In the genomic region with DNA sequence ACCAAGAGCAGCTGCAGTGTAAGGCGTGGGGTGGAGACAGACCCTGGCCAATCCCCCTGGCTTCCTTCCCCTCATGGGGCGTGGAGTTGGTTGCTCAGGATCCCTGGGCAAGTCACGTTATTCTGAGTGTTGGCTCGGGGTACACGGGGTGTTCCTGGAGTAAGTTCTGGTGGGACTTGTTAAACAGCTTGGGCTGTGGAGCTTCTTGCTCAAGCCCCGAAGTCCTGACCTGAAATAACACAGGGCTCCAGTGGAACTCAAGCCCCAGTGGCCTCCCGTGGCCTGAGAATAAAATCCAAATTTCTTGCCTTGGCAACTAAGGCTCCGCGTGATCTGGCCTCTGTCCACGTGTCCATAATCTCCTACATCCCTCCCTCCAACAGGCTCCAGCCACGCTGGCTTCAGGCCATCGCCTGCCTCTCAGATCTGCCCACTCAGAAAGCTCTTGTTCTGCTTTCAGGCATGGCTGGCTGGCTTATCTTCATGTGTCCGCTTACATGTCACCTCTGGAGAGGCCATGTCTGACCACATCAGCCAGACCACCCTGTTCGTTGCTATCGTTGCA, we compare ENCODE assay signal across 1 cellular context.
TF ChIP-seq lines count a peak whose summit lies in the region.

No MANE protein-coding gene starts in this region.

TF ChIP-seq in K562, 482 proteins besides CTCF, POLR2A, EP300 and RAD21 (continued from another document):
- TF ChIP-seq MLX (CRISPR knock-in tag; conservative IDR thresholded peaks at IDR 0.05) = no peak
- no peak for TF ChIP-seq RBM25 (IDR thresholded peaks at IDR 0.05; ENCODE audit: low read depth, low read length, severe bottlenecking)
- no peak for TF ChIP-seq ZNF696 (CRISPR knock-in tag; conservative IDR thresholded peaks at IDR 0.05)
- TF ChIP-seq, protein P1, sequence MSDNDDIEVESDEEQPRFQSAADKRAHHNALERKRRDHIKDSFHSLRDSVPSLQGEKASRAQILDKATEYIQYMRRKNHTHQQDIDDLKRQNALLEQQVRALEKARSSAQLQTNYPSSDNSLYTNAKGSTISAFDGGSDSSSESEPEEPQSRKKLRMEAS (CRISPR knock-in tag; IDR thresholded peaks at IDR 0.05) = peak; percentile 69
- no peak for TF ChIP-seq PREB (CRISPR knock-in tag; IDR thresholded peaks at IDR 0.05)
- TF ChIP-seq CHCHD3 (CRISPR knock-in tag; IDR thresholded peaks at IDR 0.05) = no peak
- no peak for TF ChIP-seq TEAD1 (CRISPR knock-in tag; IDR thresholded peaks at IDR 0.05)
- TF ChIP-seq SMC3 (conservative IDR thresholded peaks at IDR 0.05; ENCODE audit: insufficient read depth, low read depth, low read length) = no peak
- TF ChIP-seq PYGO2 (tag; IDR thresholded peaks at IDR 0.05) = peak; percentile 52; the same call in 1 of the 2 replicates
- peak; percentile 95 for TF ChIP-seq L3MBTL2 (IDR thresholded peaks at IDR 0.05)
- TF ChIP-seq SMARCC2 (IDR thresholded peaks at IDR 0.05; ENCODE audit: low read depth) = no peak
- TF ChIP-seq, protein P2, sequence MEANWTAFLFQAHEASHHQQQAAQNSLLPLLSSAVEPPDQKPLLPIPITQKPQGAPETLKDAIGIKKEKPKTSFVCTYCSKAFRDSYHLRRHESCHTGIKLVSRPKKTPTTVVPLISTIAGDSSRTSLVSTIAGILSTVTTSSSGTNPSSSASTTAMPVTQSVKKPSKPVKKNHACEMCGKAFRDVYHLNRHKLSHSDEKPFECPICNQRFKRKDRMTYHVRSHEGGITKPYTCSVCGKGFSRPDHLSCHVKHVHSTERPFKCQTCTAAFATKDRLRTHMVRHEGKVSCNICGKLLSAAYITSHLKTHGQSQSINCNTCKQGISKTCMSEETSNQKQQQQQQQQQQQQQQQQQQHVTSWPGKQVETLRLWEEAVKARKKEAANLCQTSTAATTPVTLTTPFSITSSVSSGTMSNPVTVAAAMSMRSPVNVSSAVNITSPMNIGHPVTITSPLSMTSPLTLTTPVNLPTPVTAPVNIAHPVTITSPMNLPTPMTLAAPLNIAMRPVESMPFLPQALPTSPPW (CRISPR knock-in tag; IDR thresholded peaks at IDR 0.05) = 0 out of 2 replicates have a peak, but pooled peaks have one; percentile 35
- TF ChIP-seq ZNF639 (CRISPR knock-in tag; conservative IDR thresholded peaks at IDR 0.05 in 1 of 2, IDR thresholded peaks at IDR 0.05 in 1 of 2) = peak in 1 of 2 experiments; percentile 57; a peak in 1 of 4 replicates
- TF ChIP-seq ZNF695 (CRISPR knock-in tag; IDR thresholded peaks at IDR 0.05) = no peak
- no peak for TF ChIP-seq NONO (IDR thresholded peaks at IDR 0.05; ENCODE audit: low read depth in 2 of 2, low read length in 1 of 2)
- no peak for TF ChIP-seq GTF2A2 (tag; IDR thresholded peaks at IDR 0.05)
- TF ChIP-seq NR1H2 (CRISPR knock-in tag; IDR thresholded peaks at IDR 0.05) = no peak
- no peak for TF ChIP-seq MTA2 (IDR thresholded peaks at IDR 0.05; ENCODE audit: low read depth)
- TF ChIP-seq ELF4 (CRISPR knock-in tag; IDR thresholded peaks at IDR 0.05) = no peak
- TF ChIP-seq, protein P3, sequence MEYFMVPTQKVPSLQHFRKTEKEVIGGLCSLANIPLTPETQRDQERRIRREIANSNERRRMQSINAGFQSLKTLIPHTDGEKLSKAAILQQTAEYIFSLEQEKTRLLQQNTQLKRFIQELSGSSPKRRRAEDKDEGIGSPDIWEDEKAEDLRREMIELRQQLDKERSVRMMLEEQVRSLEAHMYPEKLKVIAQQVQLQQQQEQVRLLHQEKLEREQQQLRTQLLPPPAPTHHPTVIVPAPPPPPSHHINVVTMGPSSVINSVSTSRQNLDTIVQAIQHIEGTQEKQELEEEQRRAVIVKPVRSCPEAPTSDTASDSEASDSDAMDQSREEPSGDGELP (CRISPR knock-in tag; IDR thresholded peaks at IDR 0.05; ENCODE audit: borderline replicate concordance) = peak; percentile 28; the same call in 1 of the 2 replicates
- TF ChIP-seq SNRNP70 (optimal IDR thresholded peaks at IDR 0.05; ENCODE audit: low read depth, low read length) = no peak
- no peak for TF ChIP-seq SFPQ (IDR thresholded peaks at IDR 0.05; ENCODE audit: low read depth, low read length)
- TF ChIP-seq ZNF431 (CRISPR knock-in tag; IDR thresholded peaks at IDR 0.05) = no peak
- no peak for TF ChIP-seq ATF4 (CRISPR knock-in tag; IDR thresholded peaks at IDR 0.05)
- TF ChIP-seq RERE (CRISPR knock-in tag; IDR thresholded peaks at IDR 0.05; ENCODE audit: borderline replicate concordance) = no peak
